Comparison of ENCODE assay signal across 1 cellular context in the genomic region with DNA sequence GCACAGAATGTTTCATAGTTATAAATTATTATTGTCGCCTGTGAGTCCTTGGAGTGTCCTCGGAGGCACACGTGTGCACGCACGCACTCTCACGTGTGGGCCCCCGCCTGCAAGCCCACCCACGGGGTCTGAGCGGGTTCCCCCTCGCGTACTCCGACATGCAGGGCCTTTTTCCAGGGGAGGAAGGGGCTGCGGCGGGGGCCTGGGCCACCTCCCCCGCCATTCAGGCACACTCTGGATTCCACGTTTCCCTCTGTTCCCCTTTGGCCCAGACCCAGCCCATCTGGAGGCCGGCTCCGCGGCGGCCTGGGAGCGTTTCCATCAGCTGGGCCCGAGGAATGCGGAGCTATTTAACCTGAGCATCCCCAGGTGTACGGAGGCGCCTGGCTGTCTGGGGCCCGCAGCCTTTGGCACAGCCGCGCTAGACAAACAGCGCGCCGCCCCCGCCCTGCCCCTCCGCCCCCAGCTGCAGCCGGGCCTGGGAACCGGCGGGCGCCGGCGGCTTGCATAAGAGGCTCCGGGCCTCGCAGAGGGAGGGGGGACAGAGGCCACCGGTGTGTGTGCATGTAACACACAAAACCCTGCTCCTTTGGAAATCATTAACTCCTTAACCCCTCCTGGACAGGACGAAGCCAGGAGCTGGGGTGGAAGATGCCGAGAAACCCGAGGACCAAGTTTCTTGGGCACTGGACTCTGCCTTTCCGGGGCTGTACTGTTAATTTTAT.
TF ChIP-seq lines count a peak whose summit lies in the region.

No MANE protein-coding gene starts in this region.

TF ChIP-seq in HepG2, 621 proteins besides CTCF, POLR2A, EP300 and RAD21 (continued from another document and continues in another):
- TF ChIP-seq LCORL (IDR thresholded peaks at IDR 0.05) (peak; percentile 72), LCORL (CRISPR knock-in tag; IDR thresholded peaks at IDR 0.05) (peak; percentile 100), ZBTB49 (CRISPR knock-in tag; IDR thresholded peaks at IDR 0.05; ENCODE audit: borderline replicate concordance) (peak; percentile 55; the same call in 1 of the 2 replicates), ZNF205 (CRISPR knock-in tag; IDR thresholded peaks at IDR 0.05) (peak; percentile 98), PHF20 (CRISPR knock-in tag; IDR thresholded peaks at IDR 0.05) (no peak; the same call in 1 of the 2 replicates), CEBPZ (IDR thresholded peaks at IDR 0.05; ENCODE audit: low read length) (no peak), ZNF737 (CRISPR knock-in tag; IDR thresholded peaks at IDR 0.05; ENCODE audit: borderline replicate concordance) (no peak), FIP1L1 (IDR thresholded peaks at IDR 0.05; ENCODE audit: borderline replicate concordance, insufficient read depth, low read depth, low read length) (peak; percentile 99), KLF6 (CRISPR knock-in tag; IDR thresholded peaks at IDR 0.05) (peak; percentile 98; the same call in 1 of the 2 replicates), ZNF563 (CRISPR knock-in tag; IDR thresholded peaks at IDR 0.05) (peak; percentile 99), ZNF30 (CRISPR knock-in tag; IDR thresholded peaks at IDR 0.05) (peak; percentile 75; the same call in 1 of the 2 replicates), ZNF615 (CRISPR knock-in tag; IDR thresholded peaks at IDR 0.05; ENCODE audit: borderline replicate concordance) (peak; percentile 99), MBNL3 (CRISPR knock-in tag; conservative IDR thresholded peaks at IDR 0.05) (no peak), ZNF550 (CRISPR knock-in tag; IDR thresholded peaks at IDR 0.05; ENCODE audit: borderline replicate concordance) (peak; percentile 74), PHB2 (IDR thresholded peaks at IDR 0.05; ENCODE audit: partially characterized antibody) (no peak), MIXL1 (CRISPR knock-in tag; IDR thresholded peaks at IDR 0.05) (peak; percentile 99), ZNF709 (CRISPR knock-in tag; IDR thresholded peaks at IDR 0.05) (peak; percentile 98), DRAP1 (CRISPR knock-in tag; IDR thresholded peaks at IDR 0.05) (peak; percentile 96), PRMT3 (CRISPR knock-in tag; IDR thresholded peaks at IDR 0.05; ENCODE audit: borderline replicate concordance, low read depth) (peak; percentile 96; the same call in 1 of the 2 replicates), ZNF383 (CRISPR knock-in tag; IDR thresholded peaks at IDR 0.05; ENCODE audit: borderline replicate concordance) (peak; percentile 100), ZNF280B (CRISPR knock-in tag; IDR thresholded peaks at IDR 0.05; ENCODE audit: borderline replicate concordance) (peak; percentile 98; the same call in 1 of the 2 replicates), CREM (IDR thresholded peaks at IDR 0.05) (peak; percentile 90), CREM (CRISPR knock-in tag; IDR thresholded peaks at IDR 0.05) (no peak), CCAR2 (optimal IDR thresholded peaks at IDR 0.05; ENCODE audit: low read depth, low read length) (peak; percentile 92), ZBTB38 (CRISPR knock-in tag; IDR thresholded peaks at IDR 0.05) (peak; percentile 99), HBP1 (CRISPR knock-in tag; IDR thresholded peaks at IDR 0.05; ENCODE audit: low read depth) (peak; percentile 99), REST (IDR thresholded peaks at IDR 0.05; ENCODE audit: borderline replicate concordance in 1 of 2, low read depth in 1 of 2, low read length in 2 of 2) (peak in 1 of 2 experiments; percentile 81; a peak in 2 of 4 replicates), ZNF180 (CRISPR knock-in tag; IDR thresholded peaks at IDR 0.05; ENCODE audit: borderline replicate concordance, low read depth) (peak; percentile 96)
- TF ChIP-seq, protein P1, sequence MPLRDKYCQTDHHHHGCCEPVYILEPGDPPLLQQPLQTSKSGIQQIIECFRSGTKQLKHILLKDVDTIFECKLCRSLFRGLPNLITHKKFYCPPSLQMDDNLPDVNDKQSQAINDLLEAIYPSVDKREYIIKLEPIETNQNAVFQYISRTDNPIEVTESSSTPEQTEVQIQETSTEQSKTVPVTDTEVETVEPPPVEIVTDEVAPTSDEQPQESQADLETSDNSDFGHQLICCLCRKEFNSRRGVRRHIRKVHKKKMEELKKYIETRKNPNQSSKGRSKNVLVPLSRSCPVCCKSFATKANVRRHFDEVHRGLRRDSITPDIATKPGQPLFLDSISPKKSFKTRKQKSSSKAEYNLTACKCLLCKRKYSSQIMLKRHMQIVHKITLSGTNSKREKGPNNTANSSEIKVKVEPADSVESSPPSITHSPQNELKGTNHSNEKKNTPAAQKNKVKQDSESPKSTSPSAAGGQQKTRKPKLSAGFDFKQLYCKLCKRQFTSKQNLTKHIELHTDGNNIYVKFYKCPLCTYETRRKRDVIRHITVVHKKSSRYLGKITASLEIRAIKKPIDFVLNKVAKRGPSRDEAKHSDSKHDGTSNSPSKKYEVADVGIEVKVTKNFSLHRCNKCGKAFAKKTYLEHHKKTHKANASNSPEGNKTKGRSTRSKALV (CRISPR knock-in tag; IDR thresholded peaks at IDR 0.05): peak; percentile 88; the same call in 1 of the 2 replicates
- TF ChIP-seq, protein P2, sequence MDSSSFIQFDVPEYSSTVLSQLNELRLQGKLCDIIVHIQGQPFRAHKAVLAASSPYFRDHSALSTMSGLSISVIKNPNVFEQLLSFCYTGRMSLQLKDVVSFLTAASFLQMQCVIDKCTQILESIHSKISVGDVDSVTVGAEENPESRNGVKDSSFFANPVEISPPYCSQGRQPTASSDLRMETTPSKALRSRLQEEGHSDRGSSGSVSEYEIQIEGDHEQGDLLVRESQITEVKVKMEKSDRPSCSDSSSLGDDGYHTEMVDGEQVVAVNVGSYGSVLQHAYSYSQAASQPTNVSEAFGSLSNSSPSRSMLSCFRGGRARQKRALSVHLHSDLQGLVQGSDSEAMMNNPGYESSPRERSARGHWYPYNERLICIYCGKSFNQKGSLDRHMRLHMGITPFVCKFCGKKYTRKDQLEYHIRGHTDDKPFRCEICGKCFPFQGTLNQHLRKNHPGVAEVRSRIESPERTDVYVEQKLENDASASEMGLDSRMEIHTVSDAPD (CRISPR knock-in tag; IDR thresholded peaks at IDR 0.05): peak; percentile 100
- TF ChIP-seq, protein P3, sequence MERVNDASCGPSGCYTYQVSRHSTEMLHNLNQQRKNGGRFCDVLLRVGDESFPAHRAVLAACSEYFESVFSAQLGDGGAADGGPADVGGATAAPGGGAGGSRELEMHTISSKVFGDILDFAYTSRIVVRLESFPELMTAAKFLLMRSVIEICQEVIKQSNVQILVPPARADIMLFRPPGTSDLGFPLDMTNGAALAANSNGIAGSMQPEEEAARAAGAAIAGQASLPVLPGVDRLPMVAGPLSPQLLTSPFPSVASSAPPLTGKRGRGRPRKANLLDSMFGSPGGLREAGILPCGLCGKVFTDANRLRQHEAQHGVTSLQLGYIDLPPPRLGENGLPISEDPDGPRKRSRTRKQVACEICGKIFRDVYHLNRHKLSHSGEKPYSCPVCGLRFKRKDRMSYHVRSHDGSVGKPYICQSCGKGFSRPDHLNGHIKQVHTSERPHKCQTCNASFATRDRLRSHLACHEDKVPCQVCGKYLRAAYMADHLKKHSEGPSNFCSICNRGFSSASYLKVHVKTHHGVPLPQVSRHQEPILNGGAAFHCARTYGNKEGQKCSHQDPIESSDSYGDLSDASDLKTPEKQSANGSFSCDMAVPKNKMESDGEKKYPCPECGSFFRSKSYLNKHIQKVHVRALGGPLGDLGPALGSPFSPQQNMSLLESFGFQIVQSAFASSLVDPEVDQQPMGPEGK (CRISPR knock-in tag; IDR thresholded peaks at IDR 0.05): peak; percentile 100
- TF ChIP-seq, protein P4, sequence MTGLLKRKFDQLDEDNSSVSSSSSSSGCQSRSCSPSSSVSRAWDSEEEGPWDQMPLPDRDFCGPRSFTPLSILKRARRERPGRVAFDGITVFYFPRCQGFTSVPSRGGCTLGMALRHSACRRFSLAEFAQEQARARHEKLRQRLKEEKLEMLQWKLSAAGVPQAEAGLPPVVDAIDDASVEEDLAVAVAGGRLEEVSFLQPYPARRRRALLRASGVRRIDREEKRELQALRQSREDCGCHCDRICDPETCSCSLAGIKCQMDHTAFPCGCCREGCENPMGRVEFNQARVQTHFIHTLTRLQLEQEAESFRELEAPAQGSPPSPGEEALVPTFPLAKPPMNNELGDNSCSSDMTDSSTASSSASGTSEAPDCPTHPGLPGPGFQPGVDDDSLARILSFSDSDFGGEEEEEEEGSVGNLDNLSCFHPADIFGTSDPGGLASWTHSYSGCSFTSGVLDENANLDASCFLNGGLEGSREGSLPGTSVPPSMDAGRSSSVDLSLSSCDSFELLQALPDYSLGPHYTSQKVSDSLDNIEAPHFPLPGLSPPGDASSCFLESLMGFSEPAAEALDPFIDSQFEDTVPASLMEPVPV (CRISPR knock-in tag; IDR thresholded peaks at IDR 0.05): peak; percentile 100
